1 cellular context compared by ENCODE assay signal in the genomic region with DNA sequence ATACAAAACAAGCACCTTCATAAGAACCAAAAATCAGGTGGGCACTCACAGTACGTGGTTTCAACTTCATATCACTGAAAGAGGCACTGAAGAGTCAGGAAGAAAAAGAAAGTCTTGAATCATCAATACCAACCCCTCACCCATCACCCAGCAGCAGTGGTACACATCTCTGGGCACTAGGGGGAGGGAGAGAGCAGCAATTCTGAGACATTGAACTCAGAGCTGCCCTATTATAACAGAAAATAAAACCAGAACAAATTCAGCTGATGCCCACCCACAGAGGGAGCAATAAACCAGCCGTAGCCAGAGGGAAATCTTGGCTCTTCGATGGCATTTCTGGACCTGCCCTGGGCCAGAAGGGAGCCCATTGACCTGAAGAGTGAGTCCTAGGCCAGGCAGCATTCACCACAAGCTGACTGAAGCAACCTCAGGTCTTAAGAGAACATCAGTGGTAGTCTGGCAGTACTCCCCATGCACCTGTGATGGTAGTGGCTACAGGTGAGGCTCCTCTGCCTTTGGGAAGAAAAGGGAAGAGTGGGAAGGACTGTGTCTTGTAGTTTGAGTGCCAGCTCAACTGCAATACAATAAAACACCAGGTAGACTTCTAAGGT.
TF ChIP-seq lines count a peak whose summit lies in the region.

No MANE protein-coding gene starts in this region.

TF ChIP-seq in IMR-90, 13 proteins besides CTCF, POLR2A, EP300 and RAD21:
- TF ChIP-seq MXI1 (IDR thresholded peaks at IDR 0.05; ENCODE audit: borderline replicate concordance, low read depth, low read length) (no peak), CHD1 (IDR thresholded peaks at IDR 0.05; ENCODE audit: low read depth, low read length) (no peak), BHLHE40 (IDR thresholded peaks at IDR 0.05; ENCODE audit: low read depth, low read length) (no peak), RCOR1 (IDR thresholded peaks at IDR 0.05; ENCODE audit: insufficient replicate concordance, low read length) (no peak)
- TF ChIP-seq, protein P1, sequence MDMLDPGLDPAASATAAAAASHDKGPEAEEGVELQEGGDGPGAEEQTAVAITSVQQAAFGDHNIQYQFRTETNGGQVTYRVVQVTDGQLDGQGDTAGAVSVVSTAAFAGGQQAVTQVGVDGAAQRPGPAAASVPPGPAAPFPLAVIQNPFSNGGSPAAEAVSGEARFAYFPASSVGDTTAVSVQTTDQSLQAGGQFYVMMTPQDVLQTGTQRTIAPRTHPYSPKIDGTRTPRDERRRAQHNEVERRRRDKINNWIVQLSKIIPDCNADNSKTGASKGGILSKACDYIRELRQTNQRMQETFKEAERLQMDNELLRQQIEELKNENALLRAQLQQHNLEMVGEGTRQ (IDR thresholded peaks at IDR 0.05; ENCODE audit: low read depth, low read length), result no peak
